In the genomic region with DNA sequence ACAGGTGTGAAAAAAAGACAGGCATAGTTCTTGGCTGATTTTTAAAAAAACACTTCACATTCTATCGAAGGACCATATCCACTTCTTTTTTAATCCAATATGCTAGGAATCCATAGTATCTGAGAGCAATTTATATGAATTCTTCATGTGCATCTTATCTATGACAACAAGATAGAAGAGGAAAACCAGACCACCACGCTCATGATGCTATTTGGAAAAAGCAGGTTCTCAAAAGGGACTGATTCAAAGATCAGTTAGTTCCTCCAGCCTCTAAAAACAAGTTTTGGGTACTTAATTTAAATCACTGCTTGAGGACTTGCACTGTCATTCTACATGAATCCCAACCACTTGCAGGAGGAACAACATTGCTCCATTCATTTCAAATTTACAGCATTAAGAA, we compare ENCODE assay signal across 16 cellular contexts. TPM values are rescaled to one million over a fixed set of nuclear protein-coding genes. Genes with fewer than 3 reads are reported as not detected.
DNase-seq lines count a peak whose midpoint lies in the region; ATAC-seq and TF ChIP-seq lines count a peak whose summit lies in the region.
"Had no signal": no experiment of that assay in that cellular context is flagged by ENCODE, and none has a peak within 500 bp of the region (broad histone marks: within the 10 kb centered on the region; RNA-seq: fewer than 3 reads in every experiment).

No MANE protein-coding gene starts in this region.

- no peak overlapping the region for H4K8ac ChIP-seq in mesendoderm (ENCODE audit: low read depth, low read length)

- TF ChIP-seq POLR2A in esophagus muscularis mucosa (IDR thresholded peaks at IDR 0.05; ENCODE audit: low read depth): no peak

- H3K79me2 ChIP-seq in OCI-LY7 (ENCODE audit: insufficient read depth, low read depth, low read length) (peaks cover 39% of the 10 kb centered on the region; the same call in 1 of the 2 replicates), mesendoderm (ENCODE audit: control insufficient read depth, insufficient read depth, low read length) (no peaks in the 10 kb centered on the region)

- no peak overlapping the region for H2AK5ac ChIP-seq in mesendoderm (ENCODE audit: low read length)

- no peaks in the 10 kb centered on the region for H3K27me3 Mint-ChIP-seq in stimulated activated memory B cell treated with anti-CD40 and anti-IgM and Interleukin-4, amounts not matched to agents 10 μg/mL and 1 μg/mL and 100 μg/mL, for 72 hours

- H3K4me1 Mint-ChIP-seq in stimulated activated memory B cell treated with anti-CD40 and anti-IgM and Interleukin-4, amounts not matched to agents 10 μg/mL and 1 μg/mL and 100 μg/mL, for 72 hours: peaks cover 40% of the 10 kb centered on the region
- H3K4me1 Mint-ChIP-seq: stimulated activated naive CD8-positive, alpha-beta T cell treated with anti-CD3 and anti-CD28 coated beads, Interleukin-15, amount 100 ng/mL, for 72 hours had no signal

- H3K4ac ChIP-seq in mesendoderm (ENCODE audit: low read depth, low read length): no peak overlapping the region

- H3K27ac ChIP-seq in OCI-LY7 (ENCODE audit: low read depth, low read length, poor library complexity, severe bottlenecking) (peak overlapping the region; percentile 33), esophagus muscularis mucosa (replicated peaks in 1 of 4) (peak overlapping the region in 3 of 4 donors; percentile 6 to 96 (median 35)), mesendoderm (ENCODE audit: low read depth, low read length) (no peak overlapping the region)
- H3K27ac ChIP-seq: SJCRH30 had no signal

- H3K36me3 ChIP-seq in OCI-LY7 (ENCODE audit: insufficient read depth, low read length) (no peaks in the 10 kb centered on the region), esophagus muscularis mucosa (no peaks in the 10 kb centered on the region), mesendoderm (ENCODE audit: control insufficient read depth, insufficient read depth, low read length) (no peaks in the 10 kb centered on the region)
- H3K36me3 ChIP-seq: breast epithelium had no signal

- TF ChIP-seq CTCF in GM12864 (IDR thresholded peaks at IDR 0.05; ENCODE audit: low read depth, low read length, missing control alignments) (no peak), OCI-LY7 (conservative IDR thresholded peaks at IDR 0.05; ENCODE audit: low read length) (no peak), esophagus muscularis mucosa (IDR thresholded peaks at IDR 0.05) (no peak)

- no TSS peak for BruUV-seq in OCI-LY7 (replicated peaks; lab: Mats Ljungman, UMichigan)

- ATAC-seq in stimulated activated memory B cell treated with anti-CD40 and anti-IgM and Interleukin-4, amounts not matched to agents 10 μg/mL and 1 μg/mL and 100 μg/mL, for 72 hours: no peak
- ATAC-seq in GM19328 (IDR thresholded peaks at IDR 0.05; ENCODE audit: unreplicated experiment): no peak
- no peak for ATAC-seq in activated naive CD4-positive, alpha-beta T cell treated with anti-CD3 and anti-CD28 coated beads, Interleukin-2, amount 50 U/mL, for 72 hours
- ATAC-seq in HG02588 (IDR thresholded peaks at IDR 0.05; ENCODE audit: unreplicated experiment): no peak
- ATAC-seq: natural killer cell; stimulated activated naive CD8-positive, alpha-beta T cell treated with anti-CD3 and anti-CD28 coated beads, Interleukin-15, amount 100 ng/mL, for 72 hours had no signal

- POLR2A ChIA-PET in OCI-LY7 (lab: Charles Lee): interaction anchor here (0.9 to 1.2 kb wide), 2 partner anchors 55 to 141 kb away, joined by 3 to 4 read pairs; no protein-coding TSS in a partner anchor

- no peaks in the 10 kb centered on the region for H3K9me3 Mint-ChIP-seq in stimulated activated memory B cell treated with anti-CD40 and anti-IgM and Interleukin-4, amounts not matched to agents 10 μg/mL and 1 μg/mL and 100 μg/mL, for 72 hours
- H3K9me3 Mint-ChIP-seq in activated naive CD4-positive, alpha-beta T cell treated with anti-CD3 and anti-CD28 coated beads, Interleukin-2, amount 50 U/mL, for 72 hours: peaks cover 0 to 4% of the 10 kb centered on the region in 2 donors
- H3K9me3 Mint-ChIP-seq: natural killer cell; stimulated activated naive CD8-positive, alpha-beta T cell treated with anti-CD3 and anti-CD28 coated beads, Interleukin-15, amount 100 ng/mL, for 72 hours had no signal

- CTCF ChIA-PET in OCI-LY7 (lab: Charles Lee; ENCODE audit: unreplicated experiment): no interaction called here

- peak overlapping the region; percentile 55 for H3K4me3 ChIP-seq in GM12864 (ENCODE audit: low read depth, low read length)
- peak overlapping the region; percentile 55 for H3K4me3 ChIP-seq in OCI-LY7 (ENCODE audit: low read depth, low read length, poor library complexity, severe bottlenecking)
- H3K4me3 ChIP-seq in esophagus muscularis mucosa: peak overlapping the region in 1 of 4 donors; percentile 4
- H3K4me3 ChIP-seq in mesendoderm (ENCODE audit: low read length): no peak overlapping the region
- H3K4me3 ChIP-seq: breast epithelium, SJCRH30 had no signal

- intact Hi-C loops in OCI-LY7 (cut with micrococcal nuclease; ENCODE audit: unreplicated experiment) (no loop called here), esophagus muscularis mucosa (cut with DNase I) (no loop called here)

- H3K9me3 ChIP-seq in OCI-LY7 (ENCODE audit: low read length) (no peaks in the 10 kb centered on the region), esophagus muscularis mucosa (no peaks in the 10 kb centered on the region)
- H3K9me3 ChIP-seq: breast epithelium, SJCRH30 had no signal

- H3K9ac ChIP-seq in mesendoderm (ENCODE audit: low read length): no peak overlapping the region

- peak overlapping the region; percentile 75 for H3K27ac Mint-ChIP-seq in stimulated activated memory B cell treated with anti-CD40 and anti-IgM and Interleukin-4, amounts not matched to agents 10 μg/mL and 1 μg/mL and 100 μg/mL, for 72 hours
- H3K27ac Mint-ChIP-seq in activated naive CD4-positive, alpha-beta T cell treated with anti-CD3 and anti-CD28 coated beads, Interleukin-2, amount 50 U/mL, for 72 hours: no peak overlapping the region
- H3K27ac Mint-ChIP-seq: natural killer cell; stimulated activated naive CD8-positive, alpha-beta T cell treated with anti-CD3 and anti-CD28 coated beads, Interleukin-15, amount 100 ng/mL, for 72 hours had no signal

- no peak for DNase-seq in GM12864 (ENCODE audit: low read depth)
- DNase-seq in OCI-LY7 (ENCODE audit: low spot score): no peak
- DNase-seq in esophagus muscularis mucosa (ENCODE audit: extremely low spot score): no peak
- DNase-seq in activated naive CD4-positive, alpha-beta T cell treated with anti-CD3 and anti-CD28 coated beads, Interleukin-2, amount 50 U/mL, for 72 hours (ENCODE audit: low spot score in 2 of 2): no peak
- no peak for DNase-seq in mesendoderm
- DNase-seq: activated CD4-positive, alpha-beta T cell treated with anti-CD3 and anti-CD28 coated beads for 4 hours; activated naive CD4-positive, alpha-beta T cell treated with Interleukin-2 at 50 U/mL for 16 hours; effector memory CD4-positive, alpha-beta T cell; natural killer cell; NCI-H345; SJCRH30; stimulated activated naive CD8-positive, alpha-beta T cell treated with anti-CD3 and anti-CD28 coated beads, Interleukin-15, amount 100 ng/mL, for 72 hours had no signal

- H3K4me2 ChIP-seq in OCI-LY7 (ENCODE audit: low read length) (peak overlapping the region; percentile 81), mesendoderm (ENCODE audit: low read length) (no peak overlapping the region)

- no peak overlapping the region for H2BK15ac ChIP-seq in mesendoderm (replicated peaks; ENCODE audit: low read depth)

- H3K27me3 ChIP-seq in esophagus muscularis mucosa: no peaks in the 10 kb centered on the region
- H3K27me3 ChIP-seq in mesendoderm (ENCODE audit: insufficient read depth, low read length, poor library complexity): no peaks in the 10 kb centered on the region
- H3K27me3 ChIP-seq: breast epithelium, SJCRH30 had no signal

- H2AFZ ChIP-seq in OCI-LY7 (ENCODE audit: low read length): peak overlapping the region; percentile 96; the same call in 1 of the 2 replicates

- H3K56ac ChIP-seq in mesendoderm (ENCODE audit: low read length): no peak overlapping the region

- no peaks in the 10 kb centered on the region for H3K9me2 ChIP-seq in OCI-LY7 (ENCODE audit: insufficient read depth, low read length)

- H3K18ac ChIP-seq in mesendoderm (ENCODE audit: low read length): no peak overlapping the region

- TF ChIP-seq EP300 in esophagus muscularis mucosa (IDR thresholded peaks at IDR 0.05): no peak

- H3K36me3 Mint-ChIP-seq in stimulated activated memory B cell treated with anti-CD40 and anti-IgM and Interleukin-4, amounts not matched to agents 10 μg/mL and 1 μg/mL and 100 μg/mL, for 72 hours: peaks cover 12% of the 10 kb centered on the region
- no peaks in the 10 kb centered on the region for H3K36me3 Mint-ChIP-seq in activated naive CD4-positive, alpha-beta T cell treated with anti-CD3 and anti-CD28 coated beads, Interleukin-2, amount 50 U/mL, for 72 hours
- H3K36me3 Mint-ChIP-seq: natural killer cell had no signal

- H3K4me1 ChIP-seq in OCI-LY7 (ENCODE audit: insufficient read depth, low read length, poor library complexity, severe bottlenecking) (peaks cover 65% of the 10 kb centered on the region), esophagus muscularis mucosa (peaks cover 18 to 66% (median 56%) of the 10 kb centered on the region in 4 donors), mesendoderm (ENCODE audit: control insufficient read depth, low read depth, low read length) (no peaks in the 10 kb centered on the region)
- H3K4me1 ChIP-seq: breast epithelium had no signal

- H3K4me3 Mint-ChIP-seq in stimulated activated memory B cell treated with anti-CD40 and anti-IgM and Interleukin-4, amounts not matched to agents 10 μg/mL and 1 μg/mL and 100 μg/mL, for 72 hours: no peak overlapping the region
- H3K4me3 Mint-ChIP-seq: natural killer cell; stimulated activated naive CD8-positive, alpha-beta T cell treated with anti-CD3 and anti-CD28 coated beads, Interleukin-15, amount 100 ng/mL, for 72 hours had no signal

- H3K79me1 ChIP-seq in mesendoderm (ENCODE audit: low read length): no peaks in the 10 kb centered on the region

- H2BK5ac ChIP-seq in mesendoderm (ENCODE audit: low read length): no peak overlapping the region

- H2BK120ac ChIP-seq in mesendoderm (ENCODE audit: low read depth, low read length): no peak overlapping the region

- H4K5ac ChIP-seq in mesendoderm (ENCODE audit: low read length): no peak overlapping the region

- no peaks in the 10 kb centered on the region; the same call in 1 of the 2 replicates for H4K20me1 ChIP-seq in OCI-LY7 (ENCODE audit: insufficient read depth, low read length)

- H3K23ac ChIP-seq in mesendoderm (ENCODE audit: low read length): no peak overlapping the region

- WGBS in esophagus muscularis mucosa: 77% methylated on average over 2 of the region's 2 CpGs
- WGBS in mesendoderm (ENCODE audit: extremely low coverage, insufficient coverage, low lambda C conversion rate): no CpG with 5 or more reads among the region's 2 CpGs

RNA-seq across cellular contexts. Expression of a gene that starts 6.3 kb away (rescaled TPM):
- total RNA-seq in OCI-LY7 (2014; rRNA removed; shearing (Covaris generic)): 5.5 and 9.5 TPM in 2 replicates
- total RNA-seq in OCI-LY7 (2022) (57.6 and 58.7 TPM in 2 replicates), esophagus muscularis mucosa (10 to 100 TPM; 20.8 to 34.3 (median 29.0) TPM)
- total RNA-seq in activated naive CD4-positive, alpha-beta T cell treated with anti-CD3 and anti-CD28 coated beads, Interleukin-2, amount 50 U/mL, for 72 hours: under 1 TPM; 0.09 to 0.27 TPM
- 0.60 TPM for polyA plus RNA-seq in mesendoderm (2013, experiment 1 of 2)
- 0.25 TPM for polyA plus RNA-seq in mesendoderm (2013, experiment 2 of 2)

Comparison
In these comparisons a context has a peak if more than half of its experiments do, and no peak if none do; other contexts are left out.
1. RNA of a gene that starts 6.3 kb away (total RNA-seq): 5.5 to 58.7 TPM in OCI-LY7 and 20.8 to 34.3 TPM in esophagus muscularis mucosa; 0.09 to 0.27 TPM in activated naive CD4-positive, alpha-beta T cell treated with anti-CD3 and anti-CD28 coated beads, Interleukin-2, amount 50 U/mL, for 72 hours; every median in the first group is over 4 times any median in the second.